11 cellular contexts compared by ENCODE assay signal in genomic region chr3:169026543-169027181, GRCh38.
DNase-seq lines count a peak whose midpoint lies in the region; ATAC-seq and TF ChIP-seq lines count a peak whose summit lies in the region.
"Had no signal": no experiment of that assay in that cellular context is flagged by ENCODE, and none has a peak within 500 bp of the region (broad histone marks: within the 10 kb centered on the region; RNA-seq: fewer than 3 reads in every experiment).

No MANE protein-coding gene starts in this region.

- DNase-seq in Ammon's horn (ENCODE audit: low spot score) (peak; percentile 25), MG63 (peak; percentile 64), brain pericyte (ENCODE audit: low read depth, low spot score) (peak; percentile 11), left kidney (ENCODE audit: low read depth, low spot score) (peak; percentile 6), smooth muscle cell (lab: John Stamatoyannopoulos, UW; ENCODE audit: unreplicated experiment) (no peak)
- DNase-seq in stimulated activated CD4-positive, alpha-beta T cell treated with anti-CD3 and anti-CD28 coated beads, Interleukin-1b, Interleukin-23, amount 100 ng/mL, for 48 hours, result no peak
- DNase-seq: activated CD4-positive, alpha-beta memory T cell treated with anti-CD3 and anti-CD28 coated beads for 36 hours; left cardiac atrium had no signal

- H3K36me3 ChIP-seq in MG63 (no peaks in the 10 kb centered on the region), smooth muscle cell (ENCODE audit: low read depth) (no peaks in the 10 kb centered on the region)
- H3K36me3 ChIP-seq: Peyer's patch had no signal

- ATAC-seq in GM21786 (IDR thresholded peaks at IDR 0.05; ENCODE audit: unreplicated experiment) (no peak), HG03159 (IDR thresholded peaks at IDR 0.05; ENCODE audit: unreplicated experiment) (no peak)

- H3K27me3 ChIP-seq in MG63 (no peaks in the 10 kb centered on the region), smooth muscle cell (ENCODE audit: low read depth) (no peaks in the 10 kb centered on the region)
- H3K27me3 ChIP-seq: Peyer's patch had no signal

- no peak overlapping the region for H2AFZ ChIP-seq in smooth muscle cell (ENCODE audit: low read depth)

- H3K27ac ChIP-seq in smooth muscle cell (ENCODE audit: low read depth), result no peak overlapping the region
- H3K27ac ChIP-seq: Peyer's patch had no signal

- H3K4me3 ChIP-seq in MG63 (no peak overlapping the region), smooth muscle cell (no peak overlapping the region)
- H3K4me3 ChIP-seq: Peyer's patch had no signal

- 83% methylated on average over 5 of the region's 5 CpGs for WGBS in smooth muscle cell (ENCODE audit: low lambda C conversion rate)

- no peaks in the 10 kb centered on the region for H3K4me1 ChIP-seq in smooth muscle cell (ENCODE audit: low read depth)

- H3K79me2 ChIP-seq in smooth muscle cell (ENCODE audit: low read depth), result no peaks in the 10 kb centered on the region

- H3K9ac ChIP-seq in smooth muscle cell (ENCODE audit: low read depth), result no peak overlapping the region

- H3F3A ChIP-seq in smooth muscle cell (ENCODE audit: low read depth), result no peaks in the 10 kb centered on the region

- no peak for TF ChIP-seq CTCF in smooth muscle cell (IDR thresholded peaks at IDR 0.05; ENCODE audit: borderline replicate concordance, insufficient read depth, poor library complexity, severe bottlenecking)

- no peak overlapping the region for H3K4me2 ChIP-seq in smooth muscle cell

- no peaks in the 10 kb centered on the region for H4K20me1 ChIP-seq in smooth muscle cell (ENCODE audit: low read depth)

- H3K9me3 ChIP-seq in MG63, result no peaks in the 10 kb centered on the region
- H3K9me3 ChIP-seq in smooth muscle cell (replicated peaks; ENCODE audit: low read depth), result no peaks in the 10 kb centered on the region
- H3K9me3 ChIP-seq: Peyer's patch had no signal

Comparison
In these comparisons a context has a peak if more than half of its experiments do, and no peak if none do; other contexts are left out.
1. DNase-seq: peak in Ammon's horn (single experiment), MG63 (single experiment), brain pericyte (single experiment) and left kidney (single experiment); none in smooth muscle cell (single experiment) and stimulated activated CD4-positive, alpha-beta T cell treated with anti-CD3 and anti-CD28 coated beads, Interleukin-1b, Interleukin-23, amount 100 ng/mL, for 48 hours (single experiment).